Comparison of ENCODE assay signal across 22 cellular contexts in the genomic region with DNA sequence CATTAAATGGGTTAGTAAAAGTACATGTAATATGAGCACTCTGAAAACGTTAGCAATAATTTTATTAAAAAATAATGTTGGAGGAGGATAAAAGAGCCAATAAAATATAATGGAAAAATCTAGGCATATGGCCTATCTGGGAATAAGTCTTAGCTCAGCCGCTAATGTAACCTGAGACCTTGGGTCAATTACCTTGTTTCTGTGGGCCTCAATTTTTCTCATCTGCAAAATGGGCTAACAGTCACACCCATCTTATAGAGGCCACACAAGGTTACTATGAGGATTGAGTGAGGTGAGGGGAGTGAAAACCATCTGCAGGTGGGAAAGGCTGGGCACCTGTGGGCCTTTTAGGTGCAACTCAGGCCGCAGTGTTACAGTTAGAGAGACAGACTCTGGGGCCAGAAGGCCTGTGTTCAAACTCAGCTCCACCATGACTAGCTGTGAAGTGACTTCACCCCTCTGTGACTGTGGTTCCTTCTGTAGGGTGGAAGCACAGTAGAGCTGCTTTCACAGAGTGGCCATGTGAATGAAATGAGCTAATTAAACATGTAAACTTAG. TPM values are rescaled to one million over a fixed set of nuclear protein-coding genes. Genes with fewer than 3 reads are reported as not detected.
DNase-seq lines count a peak whose midpoint lies in the region; ATAC-seq, FAIRE-seq and TF ChIP-seq lines count a peak whose summit lies in the region.
"Had no signal": no experiment of that assay in that cellular context is flagged by ENCODE, and none has a peak within 500 bp of the region (broad histone marks: within the 10 kb centered on the region; RNA-seq: fewer than 3 reads in every experiment).

No MANE protein-coding gene starts in this region.

- WGBS in GM12878 (ENCODE audit: insufficient coverage, insufficient replicate concordance, low lambda C conversion rate, missing lambda C conversion rate) = 67% methylated on average over 3 of the region's 3 CpGs

- intact Hi-C loops in GM12878 (cut with micrococcal nuclease; ENCODE audit: unreplicated experiment) = no loop called here

- H3K36me3 Mint-ChIP-seq in activated T-cell treated with anti-CD3 and anti-CD28 coated beads, Interleukin-2, amount 50 U/mL, for 72 hours (ENCODE audit: insufficient read depth in 2 of 2) = peaks cover 8 to 32% of the 10 kb centered on the region in 2 donors

- no peaks in the 10 kb centered on the region for H3K4me1 Mint-ChIP-seq in activated T-cell treated with anti-CD3 and anti-CD28 coated beads, Interleukin-2, amount 50 U/mL, for 72 hours (ENCODE audit: low read depth)
- H3K4me1 Mint-ChIP-seq: B cell; CD14-positive monocyte; CD8-positive, alpha-beta memory T cell; GM23338 had no signal

- H3K9me3 Mint-ChIP-seq in activated T-cell treated with anti-CD3 and anti-CD28 coated beads, Interleukin-2, amount 50 U/mL, for 72 hours = no peaks in the 10 kb centered on the region
- H3K9me3 Mint-ChIP-seq: CD4-positive, alpha-beta T cell; CD8-positive, alpha-beta memory T cell; GM23338; H9 had no signal

- no peak overlapping the region for H3K27ac ChIP-seq in BLaER1
- H3K27ac ChIP-seq in GM12878 (ENCODE audit: control insufficient read depth, insufficient read depth) = no peak overlapping the region
- no peak overlapping the region for H3K27ac ChIP-seq in substantia nigra (ENCODE audit: low read depth, low read length, poor library complexity, severe bottlenecking)
- H3K27ac ChIP-seq: 22Rv1; BLaER1 treated with 17β-estradiol and CSF1 and Interleukin-3, amounts not matched to agents 10 nM and 100 nM had no signal

- CTCF ChIA-PET in GM12878 (lab: Yijun Ruan, JAX) = interaction anchor here (1.5 kb wide), 1 partner anchor 39 kb away, joined by 4 read pairs; no protein-coding TSS in a partner anchor

- SMC1A ChIA-PET in GM12878 (lab: Charles Lee; ENCODE audit: uncharacterized antibody, unreplicated experiment) = no interaction called here

- no peak for FAIRE-seq in GM12878 (lab: Jason Lieb, UNC)
- FAIRE-seq: A204.1, D721Med, GM12891, GM18507 had no signal

- peak overlapping the region; percentile 30 for H3K27ac Mint-ChIP-seq in activated T-cell treated with anti-CD3 and anti-CD28 coated beads, Interleukin-2, amount 50 U/mL, for 72 hours
- H3K27ac Mint-ChIP-seq: B cell; CD4-positive, alpha-beta T cell; GM23338 had no signal

- POLR2A ChIA-PET in GM12878 (lab: Charles Lee) = interaction anchor here (0.7 kb wide), 1 partner anchor 10 kb away, joined by 3 read pairs; no protein-coding TSS in a partner anchor

- H3K9ac ChIP-seq in BLaER1 (no peak overlapping the region), GM12878 (ENCODE audit: control insufficient read depth, insufficient read depth, low read length) (no peak overlapping the region)

- no peak overlapping the region for H2AFZ ChIP-seq in GM12878 (ENCODE audit: control insufficient read depth, low read depth, low read length)
- H2AFZ ChIP-seq: GM23338 had no signal

- BruUV-seq in GM12878 (replicated peaks; lab: Mats Ljungman, UMichigan) = TSS peak; percentile 29

- TF ChIP-seq POLR2A in GM12878 (IDR thresholded peaks at IDR 0.05; ENCODE audit: low read depth, low read length) = no peak

- in situ Hi-C loops in GM12878 (cut with MboI) = no loop called here

- no peak for TF ChIP-seq RAD21 in GM12878 (IDR thresholded peaks at IDR 0.05; ENCODE audit: insufficient read depth, low read depth, low read length)

- H3K4me3 ChIP-seq in BLaER1 = no peak overlapping the region
- H3K4me3 ChIP-seq in GM12878 = no peak overlapping the region
- H3K4me3 ChIP-seq: BLaER1 treated with 17β-estradiol and CSF1 and Interleukin-3, amounts not matched to agents 10 nM and 100 nM; GM23338 had no signal

- H3K27me3 Mint-ChIP-seq in activated T-cell treated with anti-CD3 and anti-CD28 coated beads, Interleukin-2, amount 50 U/mL, for 72 hours (ENCODE audit: low read depth) = no peaks in the 10 kb centered on the region
- H3K27me3 Mint-ChIP-seq: B cell; CD4-positive, alpha-beta T cell; CD8-positive, alpha-beta memory T cell had no signal

- no peaks in the 10 kb centered on the region for H3K9me3 ChIP-seq in BLaER1
- H3K9me3 ChIP-seq in GM12878 (replicated peaks; ENCODE audit: control insufficient read depth, insufficient read depth, low read length) = no peaks in the 10 kb centered on the region
- H3K9me3 ChIP-seq: BLaER1 treated with 17β-estradiol and CSF1 and Interleukin-3, amounts not matched to agents 10 nM and 100 nM had no signal

- ATAC-seq in activated T-cell treated with anti-CD3 and anti-CD28 coated beads, Interleukin-2, amount 50 U/mL, for 72 hours (replicated peaks in 1 of 2) = no peak
- ATAC-seq in GM12878 = no peak

- peaks cover 97% of the 10 kb centered on the region for H3K36me3 ChIP-seq in BLaER1
- H3K36me3 ChIP-seq in GM12878 (ENCODE audit: control insufficient read depth in 2 of 2, insufficient read depth in 2 of 2, low read length in 1 of 2) = peaks cover 14 to 19% of the 10 kb centered on the region in 2 experiments

- no peak for TF ChIP-seq EP300 in GM12878 (IDR thresholded peaks at IDR 0.05; ENCODE audit: borderline replicate concordance in 1 of 2, control insufficient read depth in 1 of 2, low read depth in 2 of 2, low read length in 2 of 2)

- H3K4me1 ChIP-seq in BLaER1 (peaks cover 22% of the 10 kb centered on the region), GM12878 (ENCODE audit: control insufficient read depth, insufficient read depth, low read length) (no peaks in the 10 kb centered on the region)

- H3K4me3 Mint-ChIP-seq in activated T-cell treated with anti-CD3 and anti-CD28 coated beads, Interleukin-2, amount 50 U/mL, for 72 hours = no peak overlapping the region
- H3K4me3 Mint-ChIP-seq: B cell; CD14-positive monocyte; CD4-positive, alpha-beta T cell; CD8-positive, alpha-beta memory T cell; GM23338; H9 had no signal

- H4K20me1 ChIP-seq in BLaER1 (no peaks in the 10 kb centered on the region), GM12878 (ENCODE audit: control insufficient read depth, insufficient read depth) (no peaks in the 10 kb centered on the region)

- RAD21 ChIA-PET in GM12878 (lab: Charles Lee; ENCODE audit: unreplicated experiment) = no interaction called here

- no peak for TF ChIP-seq CTCF in GM12878 (IDR thresholded peaks at IDR 0.05 in 2 of 3, conservative IDR thresholded peaks at IDR 0.05 in 1 of 3; ENCODE audit: control insufficient read depth in 2 of 3, extremely low read depth in 1 of 3, insufficient read depth in 1 of 3, low read depth in 3 of 3, low read length in 3 of 3)

- H3K4me2 ChIP-seq in BLaER1 = peak overlapping the region; percentile 77; the same call in 1 of the 2 replicates
- no peak overlapping the region for H3K4me2 ChIP-seq in GM12878 (ENCODE audit: control insufficient read depth, insufficient read depth)
- H3K4me2 ChIP-seq: GM23338 had no signal

- no peaks in the 10 kb centered on the region for H3K79me2 ChIP-seq in GM12878 (ENCODE audit: control insufficient read depth, insufficient read depth, low read length)

- no peaks in the 10 kb centered on the region for H3K27me3 ChIP-seq in BLaER1
- no peaks in the 10 kb centered on the region for H3K27me3 ChIP-seq in GM12878 (replicated peaks in 1 of 2; ENCODE audit: control insufficient read depth in 2 of 2, insufficient read depth in 2 of 2, low read length in 1 of 2)
- H3K27me3 ChIP-seq: BLaER1 treated with 17β-estradiol and CSF1 and Interleukin-3, amounts not matched to agents 10 nM and 100 nM had no signal

- no peak for DNase-seq in activated T-cell treated with anti-CD3 and anti-CD28 coated beads, Interleukin-2, amount 50 U/mL, for 72 hours
- no peak for DNase-seq in activated T-cell treated with anti-CD3 and anti-CD28 coated beads, Interleukin-2, amount 50 U/mL, for 48 hours
- DNase-seq in GM12878 (ENCODE audit: low read depth, low spot score) = no peak
- DNase-seq in HuH-7.5 (ENCODE audit: low spot score) = no peak
- no peak for DNase-seq in substantia nigra (lab: John Stamatoyannopoulos, UW)
- DNase-seq: CD4-positive, alpha-beta T cell; CD8-positive, alpha-beta memory T cell; DMS 273 treated with DMSO at 0.1 percent for 48 hours; DMS79; EL; GDM1 had no signal

TF ChIP-seq in GM12878, 131 proteins besides CTCF, POLR2A, EP300 and RAD21 (continues in another document):
- TF ChIP-seq SREBF2 (IDR thresholded peaks at IDR 0.05; ENCODE audit: low read length) = no peak
- TF ChIP-seq TAF1 (IDR thresholded peaks at IDR 0.05; ENCODE audit: borderline replicate concordance, low read depth, low read length) = no peak
- TF ChIP-seq GATAD2B (conservative IDR thresholded peaks at IDR 0.05; ENCODE audit: low read depth) = no peak
- no peak for TF ChIP-seq NBN (IDR thresholded peaks at IDR 0.05)

RNA-seq across cellular contexts. Expression of gene RBM19, which starts 25.1 kb away (rescaled TPM):
- 10 to 100 TPM; 76.2 to 84.8 TPM for total RNA-seq in activated T-cell treated with anti-CD3 and anti-CD28 coated beads, Interleukin-2, amount 50 U/mL, for 72 hours
- 141 and 153 TPM in 2 replicates for total RNA-seq in GM12878 (2013; cell fraction: nucleolus; rRNA removed)
- total RNA-seq in GM12878 (2014; rRNA removed) (25.1 and 28.2 TPM in 2 replicates), GM12878 (2014; rRNA removed; fragmentation: Illumina TruSeq; extraction: Trizol) (24.7 and 26.7 TPM in 2 replicates), GM12878 (2021) (30.4 and 37.3 TPM in 2 replicates)
- 14.2 TPM for polyA plus RNA-seq in GM12878 (2011; ENCODE audit: low read depth)
- polyA plus RNA-seq in GM12878 (2011; rRNA removed) (26.6 and 32.7 TPM in 2 replicates), GM12878 (2014; fragmentation: Illumina TruSeq; extraction: Trizol) (20.4 and 27.1 TPM in 2 replicates), GM12878 (2014; fragmentation: Nextera tagmentation; extraction: Ambion mirVana) (1 to 10 TPM; 4.2 to 7.8 TPM), GM12878 (2014; rRNA removed) (37.4 and 42.9 TPM in 2 replicates), GM12878 (2016; fragmentation: Nextera tagmentation; extraction: Ambion mirVana) (10 to 100 TPM; 28.6 to 33.3 TPM)
- polyA plus RNA-seq in GM12878 (2011; cell fraction: cytosol; rRNA removed) = 33.3 and 45.1 TPM in 2 replicates
- polyA plus RNA-seq in GM12878 (2011; cell fraction: nucleus; rRNA removed) = 81.8 and 85.0 TPM in 2 replicates
- polyA plus RNA-seq in GM12878 (2012) = 25.1 and 26.1 TPM in 2 replicates
- 25.6 and 39.4 TPM in 2 replicates for polyA minus RNA-seq in GM12878 (2011; rRNA and poly(A)+ RNA removed)
- 13.5 and 14.2 TPM in 2 replicates for polyA minus RNA-seq in GM12878 (2011; cell fraction: cytosol; rRNA and poly(A)+ RNA removed)
- 25.1 and 38.5 TPM in 2 replicates for polyA minus RNA-seq in GM12878 (2011; cell fraction: nucleus; rRNA and poly(A)+ RNA removed)
